In genomic region chr10:20232079-20232478, GRCh38 we compare ENCODE assay signal across 5 cellular contexts.
"Had no signal": no experiment of that assay in that cellular context is flagged by ENCODE, and none has a peak within 500 bp of the region (broad histone marks: within the 10 kb centered on the region; RNA-seq: fewer than 3 reads in every experiment).

No MANE protein-coding gene starts in this region.

- H3K4me2 ChIP-seq: KMS-11 had no signal

- H3K27ac ChIP-seq: HL-60, KMS-11 had no signal

- FAIRE-seq: HTR-8/SVneo had no signal

- H3K9ac ChIP-seq: KMS-11 had no signal

- DNase-seq: KBM-7, KG1 had no signal
